27 cellular contexts compared by ENCODE assay signal in genomic region chr19:19334063-19334988, GRCh38. TPM values are rescaled to one million over a fixed set of nuclear protein-coding genes. Genes with fewer than 3 reads are reported as not detected.
A peak's percentile ranks its signal among the peaks of the same experiment; 100 is the strongest.
DNase-seq lines count a peak whose midpoint lies in the region; ATAC-seq and TF ChIP-seq lines count a peak whose summit lies in the region.
"Had no signal": no experiment of that assay in that cellular context is flagged by ENCODE, and none has a peak within 500 bp of the region (broad histone marks: within the 10 kb centered on the region; RNA-seq: fewer than 3 reads in every experiment).

No MANE protein-coding gene starts in this region.

- H3K27me3 ChIP-seq in H7 (ENCODE audit: control insufficient read depth, insufficient read depth, low read length) (no peaks in the 10 kb centered on the region), iPS-15b (ENCODE audit: control insufficient read depth, insufficient read depth, low read length) (no peaks in the 10 kb centered on the region), psoas muscle (ENCODE audit: insufficient read depth in 3 of 3, low read length in 2 of 3) (no peaks in the 10 kb centered on the region)
- H3K27me3 ChIP-seq: BLaER1 treated with 17β-estradiol and CSF1 and Interleukin-3, amounts not matched to agents 10 nM and 100 nM; cardiac muscle cell; gastrocnemius medialis; vagina had no signal

- DNase-seq in H7 = peak; percentile 52
- DNase-seq in activated T-helper 1 cell treated with anti-CD3 and anti-CD28 coated beads, Interleukin-12 subunit alpha, Interleukin-12 subunit beta, Interleukin-2, Interleukin-4 antibody, amounts not matched to agents 30 ng/mL and 10 ng/mL and 1 ng/mL, durations not matched to agents 14 hours and 24 hours and 36 hours (ENCODE audit: low spot score) = no peak
- DNase-seq in psoas muscle = no peak
- DNase-seq in GM10248 (ENCODE audit: extremely low spot score) = no peak
- DNase-seq in mucosa of gallbladder (ENCODE audit: low spot score) = no peak
- no peak for DNase-seq in NCI-H2171 treated with DMSO at 0.1 percent for 48 hours (lab: John Stamatoyannopoulos, UW)
- DNase-seq in stimulated activated naive CD4-positive, alpha-beta T cell treated with Interleukin-2 at 50 U/mL for 16 hours (lab: John Stamatoyannopoulos, UW) = no peak
- DNase-seq: activated naive CD4-positive, alpha-beta T cell treated with Interleukin-2 at 50 U/mL for 16 hours; activated T-cell treated with anti-CD3 and anti-CD28 coated beads, Interleukin-2, amount 50 U/mL, for 72 hours; aorta; Caco-2; cortex of kidney; DND-41; gastrocnemius medialis; Karpas-422; left colon; mammary epithelial cell; NCI-H1436; NCI-H446; nucleus accumbens; stimulated activated CD4-positive, alpha-beta T cell treated with anti-CD3 and anti-CD28 coated beads, Interleukin-4, amount 100 ng/mL, for 24 hours; stimulated activated naive CD8-positive, alpha-beta T cell treated with anti-CD3 and anti-CD28 coated beads, Interleukin-15, amount 100 ng/mL, for 72 hours; T-helper 2 cell had no signal

- peak overlapping the region; percentile 34 for H3K27ac Mint-ChIP-seq in activated T-helper 1 cell treated with anti-CD3 and anti-CD28 coated beads, Interleukin-12 subunit alpha, Interleukin-12 subunit beta, Interleukin-2, Interleukin-4 antibody, amounts not matched to agents 30 ng/mL and 10 ng/mL and 1 ng/mL, durations not matched to agents 14 hours and 24 hours and 36 hours
- H3K27ac Mint-ChIP-seq: activated T-cell treated with anti-CD3 and anti-CD28 coated beads, Interleukin-2, amount 50 U/mL, for 72 hours had no signal

- POLR2A ChIA-PET in GM10248 (lab: Yijun Ruan, JAX) = interaction anchor here (0.5 kb wide), 1 partner anchor 64 kb away, joined by 4 read pairs; no protein-coding TSS in a partner anchor

- H3K9me3 Mint-ChIP-seq in activated T-helper 1 cell treated with anti-CD3 and anti-CD28 coated beads, Interleukin-12 subunit alpha, Interleukin-12 subunit beta, Interleukin-2, Interleukin-4 antibody, amounts not matched to agents 30 ng/mL and 10 ng/mL and 1 ng/mL, durations not matched to agents 14 hours and 24 hours and 36 hours = no peaks in the 10 kb centered on the region
- H3K9me3 Mint-ChIP-seq: activated T-cell treated with anti-CD3 and anti-CD28 coated beads, Interleukin-2, amount 50 U/mL, for 72 hours; stimulated activated naive CD8-positive, alpha-beta T cell treated with anti-CD3 and anti-CD28 coated beads, Interleukin-15, amount 100 ng/mL, for 72 hours had no signal

- H3K27me3 Mint-ChIP-seq in activated T-helper 1 cell treated with anti-CD3 and anti-CD28 coated beads, Interleukin-12 subunit alpha, Interleukin-12 subunit beta, Interleukin-2, Interleukin-4 antibody, amounts not matched to agents 30 ng/mL and 10 ng/mL and 1 ng/mL, durations not matched to agents 14 hours and 24 hours and 36 hours (ENCODE audit: insufficient read depth) = no peaks in the 10 kb centered on the region
- H3K27me3 Mint-ChIP-seq: stimulated activated naive CD8-positive, alpha-beta T cell treated with anti-CD3 and anti-CD28 coated beads, Interleukin-15, amount 100 ng/mL, for 72 hours had no signal

- TF ChIP-seq CTCF in psoas muscle (IDR thresholded peaks at IDR 0.05) (no peak), GM10248 (IDR thresholded peaks at IDR 0.05; ENCODE audit: control extremely low read depth, extremely low read depth, low read depth, missing control alignments) (no peak)

- H3K9ac ChIP-seq in iPS-15b (ENCODE audit: low read depth, low read length) = peak overlapping the region; percentile 37

- CTCF ChIA-PET in GM10248 (lab: Yijun Ruan, JAX) = interaction anchor here (1.3 to 1.6 kb wide), 3 partner anchors 8 to 30 kb away, joined by 4 to 8 read pairs (median 7); no protein-coding TSS in a partner anchor

- WGBS in psoas muscle, 3 donors = 62 to 73% (median 67%) methylated on average over 19 to 22 of the region's 22 CpGs

- H3K36me3 Mint-ChIP-seq in activated T-helper 1 cell treated with anti-CD3 and anti-CD28 coated beads, Interleukin-12 subunit alpha, Interleukin-12 subunit beta, Interleukin-2, Interleukin-4 antibody, amounts not matched to agents 30 ng/mL and 10 ng/mL and 1 ng/mL, durations not matched to agents 14 hours and 24 hours and 36 hours (ENCODE audit: low read depth) = peaks cover 30% of the 10 kb centered on the region

- H3K4me1 ChIP-seq in iPS-15b (ENCODE audit: control insufficient read depth, insufficient read depth, low read length) (no peaks in the 10 kb centered on the region), psoas muscle (no peaks in the 10 kb centered on the region)
- H3K4me1 ChIP-seq: Caco-2, gastrocnemius medialis had no signal

- ATAC-seq in psoas muscle = peak in 3 of 4 donors; percentile 7 to 27 (median 15)
- ATAC-seq: activated T-cell treated with anti-CD3 and anti-CD28 coated beads, Interleukin-2, amount 50 U/mL, for 72 hours had no signal

- H3K9me3 ChIP-seq in iPS-15b (ENCODE audit: control insufficient read depth, insufficient read depth, low read length) = no peaks in the 10 kb centered on the region
- H3K9me3 ChIP-seq in psoas muscle = no peaks in the 10 kb centered on the region
- H3K9me3 ChIP-seq: BLaER1 treated with 17β-estradiol and CSF1 and Interleukin-3, amounts not matched to agents 10 nM and 100 nM; Caco-2; gastrocnemius medialis; vagina had no signal

- H3K27ac ChIP-seq in psoas muscle = no peak overlapping the region
- H3K27ac ChIP-seq: BLaER1 treated with 17β-estradiol and CSF1 and Interleukin-3, amounts not matched to agents 10 nM and 100 nM; cardiac muscle cell; vagina had no signal

- H3K4me1 Mint-ChIP-seq in activated T-helper 1 cell treated with anti-CD3 and anti-CD28 coated beads, Interleukin-12 subunit alpha, Interleukin-12 subunit beta, Interleukin-2, Interleukin-4 antibody, amounts not matched to agents 30 ng/mL and 10 ng/mL and 1 ng/mL, durations not matched to agents 14 hours and 24 hours and 36 hours (ENCODE audit: low read depth) = peaks cover 2% of the 10 kb centered on the region

- intact Hi-C loops in activated T-helper 1 cell treated with anti-CD3 and anti-CD28 coated beads, Interleukin-12 subunit alpha, Interleukin-12 subunit beta, Interleukin-2, Interleukin-4 antibody, amounts not matched to agents 30 ng/mL and 10 ng/mL and 1 ng/mL, durations not matched to agents 14 hours and 24 hours and 36 hours (cut with micrococcal nuclease) = no loop called here
- intact Hi-C loops in psoas muscle (cut with DNase I) = no loop called here

- no peak overlapping the region for H3K4me3 ChIP-seq in H7 (ENCODE audit: insufficient read depth, low read depth, low read length)
- no peak overlapping the region for H3K4me3 ChIP-seq in iPS-15b (ENCODE audit: low read depth, low read length)
- H3K4me3 ChIP-seq in psoas muscle = no peak overlapping the region
- H3K4me3 ChIP-seq: BLaER1 treated with 17β-estradiol and CSF1 and Interleukin-3, amounts not matched to agents 10 nM and 100 nM; cardiac muscle cell; gastrocnemius medialis; vagina had no signal

- H3K36me3 ChIP-seq in H7 (replicated peaks; ENCODE audit: control insufficient read depth, insufficient read depth, low read length) (peaks cover 25% of the 10 kb centered on the region), iPS-15b (ENCODE audit: control insufficient read depth, insufficient read depth, low read length) (peaks cover 41% of the 10 kb centered on the region), psoas muscle (ENCODE audit: insufficient read depth in 1 of 2, low read depth in 1 of 2) (peaks cover 8 to 84% of the 10 kb centered on the region in 2 donors)

- no peak overlapping the region for H3K4me3 Mint-ChIP-seq in activated T-helper 1 cell treated with anti-CD3 and anti-CD28 coated beads, Interleukin-12 subunit alpha, Interleukin-12 subunit beta, Interleukin-2, Interleukin-4 antibody, amounts not matched to agents 30 ng/mL and 10 ng/mL and 1 ng/mL, durations not matched to agents 14 hours and 24 hours and 36 hours
- H3K4me3 Mint-ChIP-seq: activated T-cell treated with anti-CD3 and anti-CD28 coated beads, Interleukin-2, amount 50 U/mL, for 72 hours; stimulated activated naive CD8-positive, alpha-beta T cell treated with anti-CD3 and anti-CD28 coated beads, Interleukin-15, amount 100 ng/mL, for 72 hours had no signal

RNA-seq across cellular contexts. Expression of gene MAU2, which starts 13.7 kb away (rescaled TPM):
- total RNA-seq in H7 (2014; rRNA removed; shearing (Covaris generic)) = 39.9 and 43.3 TPM in 2 replicates
- total RNA-seq in activated T-helper 1 cell treated with anti-CD3 and anti-CD28 coated beads, Interleukin-12 subunit alpha, Interleukin-12 subunit beta, Interleukin-2, Interleukin-4 antibody, amounts not matched to agents 30 ng/mL and 10 ng/mL and 1 ng/mL, durations not matched to agents 14 hours and 24 hours and 36 hours = 71.4 and 73.4 TPM in 2 replicates
- 10 to 100 TPM; 26.2 to 55.1 (median 40.1) TPM for total RNA-seq in psoas muscle
- 10 to 100 TPM; 12.3 to 20.3 (median 18.4) TPM for polyA plus RNA-seq in psoas muscle
- 70.1 TPM for total RNA-seq in mucosa of gallbladder

RNA-seq across cellular contexts. Expression of gene SUGP1, which starts 14.0 kb away (rescaled TPM):
- 43.7 and 44.4 TPM in 2 replicates for total RNA-seq in H7 (2014; rRNA removed; shearing (Covaris generic))
- total RNA-seq in activated T-helper 1 cell treated with anti-CD3 and anti-CD28 coated beads, Interleukin-12 subunit alpha, Interleukin-12 subunit beta, Interleukin-2, Interleukin-4 antibody, amounts not matched to agents 30 ng/mL and 10 ng/mL and 1 ng/mL, durations not matched to agents 14 hours and 24 hours and 36 hours = 76.3 and 79.8 TPM in 2 replicates
- total RNA-seq in psoas muscle (10 to 100 TPM; 25.8 to 35.8 (median 29.0) TPM), mucosa of gallbladder (53.1 TPM)
- polyA plus RNA-seq in psoas muscle = 10 to 100 TPM; 20.6 to 26.3 (median 24.6) TPM
